1 cellular context compared by ENCODE assay signal in the genomic region with DNA sequence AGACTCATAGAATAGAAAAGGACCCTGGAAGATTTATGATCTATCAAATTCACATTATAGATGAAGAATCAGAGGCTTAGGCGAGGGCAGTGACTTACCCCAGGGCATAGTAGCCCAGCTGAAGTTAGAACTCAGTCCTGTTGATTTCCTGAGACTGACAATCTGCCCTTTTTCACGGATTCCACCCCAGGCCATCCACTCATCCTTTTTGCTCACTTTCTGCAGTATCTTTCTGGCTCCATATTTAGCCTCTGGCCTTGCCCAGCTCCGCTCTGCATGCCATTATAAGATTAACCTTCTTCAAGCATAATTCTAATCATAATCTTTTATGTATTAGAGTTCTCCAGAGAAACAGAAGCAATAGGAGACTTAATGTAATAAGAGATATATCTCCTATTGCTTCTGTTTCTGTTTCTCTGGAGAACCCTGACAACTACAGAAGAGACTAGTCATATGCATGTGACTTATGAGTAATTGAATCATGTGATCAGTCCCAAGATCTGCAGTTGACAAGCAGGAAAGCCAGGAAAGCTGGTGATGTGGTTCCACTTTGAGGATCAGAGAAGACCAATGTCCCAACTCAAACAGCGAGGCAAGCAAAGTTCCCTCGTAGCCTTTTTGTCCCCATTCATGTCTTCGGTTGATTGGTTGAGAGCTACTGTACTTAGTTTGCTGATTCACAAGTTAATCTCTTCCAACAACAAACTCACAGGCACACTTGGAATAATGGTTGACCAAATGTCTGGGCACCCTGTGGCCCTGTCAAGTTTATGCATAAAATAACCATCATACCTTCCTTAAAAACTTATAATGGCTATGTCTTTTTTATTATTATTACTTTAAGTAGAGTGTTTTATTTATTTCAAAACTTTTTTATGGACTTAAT.
TF ChIP-seq lines count a peak whose summit lies in the region.

No MANE protein-coding gene starts in this region.

TF ChIP-seq in SK-N-SH, 30 proteins besides CTCF, POLR2A, EP300 and RAD21 (continued from another document):
- TF ChIP-seq ZBTB33 (IDR thresholded peaks at IDR 0.05; ENCODE audit: borderline replicate concordance, low read depth) (no peak), EZH2phosphoT487 (IDR thresholded peaks at IDR 0.05; ENCODE audit: borderline replicate concordance, low read depth) (no peak), FOSL2 (IDR thresholded peaks at IDR 0.05; ENCODE audit: borderline replicate concordance, low read depth) (no peak)
